Comparison of ENCODE assay signal across 19 cellular contexts in the genomic region with DNA sequence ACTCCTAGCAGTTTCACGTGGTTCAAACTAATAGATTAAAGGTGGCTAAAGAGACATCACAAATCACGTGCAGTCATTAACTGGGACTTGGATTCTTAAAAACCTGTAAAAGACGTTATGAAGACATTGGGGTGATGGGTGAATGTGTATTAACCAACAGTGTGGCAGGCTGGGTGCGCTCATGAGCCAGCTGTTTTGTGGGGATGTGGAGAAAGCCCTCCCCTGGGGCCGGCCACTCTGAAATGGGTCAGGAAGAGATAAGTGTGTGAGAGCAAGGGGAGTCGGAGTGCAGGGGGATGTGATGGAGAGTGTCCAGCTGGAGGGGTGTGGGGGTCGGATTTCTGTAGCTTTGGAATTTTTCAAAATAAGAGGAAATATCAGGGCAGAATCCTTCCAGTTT. TPM values are rescaled to one million over a fixed set of nuclear protein-coding genes. Genes with fewer than 3 reads are reported as not detected.
A peak's percentile ranks its signal among the peaks of the same experiment; 100 is the strongest.
DNase-seq lines count a peak whose midpoint lies in the region; ATAC-seq and TF ChIP-seq lines count a peak whose summit lies in the region.
"Had no signal": no experiment of that assay in that cellular context is flagged by ENCODE, and none has a peak within 500 bp of the region (broad histone marks: within the 10 kb centered on the region; RNA-seq: fewer than 3 reads in every experiment).

No MANE protein-coding gene starts in this region.

- H3K9me3 ChIP-seq in heart left ventricle (no peaks in the 10 kb centered on the region), Peyer's patch (no peaks in the 10 kb centered on the region), ascending aorta (no peaks in the 10 kb centered on the region)
- H3K9me3 ChIP-seq: tibial artery had no signal

- H3K4me1 ChIP-seq in heart left ventricle = peaks cover 17 to 92% (median 70%) of the 10 kb centered on the region in 12 donors
- peaks cover 5 to 54% (median 26%) of the 10 kb centered on the region in 4 donors for H3K4me1 ChIP-seq in Peyer's patch
- peaks cover 6 to 30% of the 10 kb centered on the region in 2 donors for H3K4me1 ChIP-seq in ascending aorta
- H3K4me1 ChIP-seq: foreskin keratinocyte had no signal

- POLR2A ChIA-PET in T-cell (lab: Charles Lee) = no interaction called here

- peaks cover 13% of the 10 kb centered on the region for H3K36me3 Mint-ChIP-seq in T-cell
- H3K36me3 Mint-ChIP-seq in endothelial cell (ENCODE audit: low read depth, unreplicated experiment) = peaks cover 9% of the 10 kb centered on the region
- peaks cover 3% of the 10 kb centered on the region for H3K36me3 Mint-ChIP-seq in type B pancreatic cell

- DNase-seq in Right ventricle myocardium superior = peak; percentile 67
- no peak for DNase-seq in heart left ventricle
- DNase-seq in T-cell = no peak
- no peak for DNase-seq in endothelial cell (ENCODE audit: low spot score)
- no peak for DNase-seq in type B pancreatic cell (ENCODE audit: extremely low spot score, unreplicated experiment)
- no peak for DNase-seq in Peyer's patch
- no peak for DNase-seq in LoVo (ENCODE audit: low spot score)
- DNase-seq in ascending aorta (ENCODE audit: low spot score in 2 of 2) = no peak
- DNase-seq: activated CD4-positive, alpha-beta T cell treated with anti-CD3 and anti-CD28 coated beads for 4 hours; activated gamma-delta T cell treated with Interleukin-2 at 50 U/mL for 16 hours; DMS53; effector memory CD4-positive, alpha-beta T cell; foreskin keratinocyte; GOT3; NCI-H2029; NCI-H526 treated with DMSO at 0.1 percent for 48 hours; tibial artery had no signal

- no peak for TF ChIP-seq CTCF in heart left ventricle (IDR thresholded peaks at IDR 0.05)
- TF ChIP-seq CTCF in endothelial cell (IDR thresholded peaks at IDR 0.05; ENCODE audit: unreplicated experiment) = no peak
- TF ChIP-seq CTCF in type B pancreatic cell (conservative IDR thresholded peaks at IDR 0.05) = no peak
- TF ChIP-seq CTCF in Peyer's patch (IDR thresholded peaks at IDR 0.05) = no peak
- TF ChIP-seq CTCF in ascending aorta (IDR thresholded peaks at IDR 0.05) = no peak

- H3K4me1 Mint-ChIP-seq in T-cell (peaks cover 86 to 93% (median 92%) of the 10 kb centered on the region in 3 donors), endothelial cell (ENCODE audit: unreplicated experiment) (peaks cover 7% of the 10 kb centered on the region), type B pancreatic cell (ENCODE audit: unreplicated experiment) (peaks cover 48% of the 10 kb centered on the region)

- H3K36me3 ChIP-seq in heart left ventricle = peaks cover 0 to 24% (median 3%) of the 10 kb centered on the region in 9 donors
- peaks cover 0 to 9% (median 0%) of the 10 kb centered on the region in 3 donors for H3K36me3 ChIP-seq in Peyer's patch
- no peaks in the 10 kb centered on the region for H3K36me3 ChIP-seq in ascending aorta
- H3K36me3 ChIP-seq: tibial artery had no signal

- TF ChIP-seq POLR2A in heart left ventricle (IDR thresholded peaks at IDR 0.05) (no peak), Peyer's patch (IDR thresholded peaks at IDR 0.05) (no peak)

- CTCF ChIA-PET in T-cell (lab: Charles Lee) = no interaction called here

- H3K27me3 Mint-ChIP-seq in T-cell (no peaks in the 10 kb centered on the region), endothelial cell (ENCODE audit: unreplicated experiment) (peaks cover 5% of the 10 kb centered on the region), type B pancreatic cell (no peaks in the 10 kb centered on the region)

- H3K4me3 ChIP-seq in heart left ventricle = no peak overlapping the region
- H3K4me3 ChIP-seq in Peyer's patch = no peak overlapping the region
- no peak overlapping the region for H3K4me3 ChIP-seq in ascending aorta
- H3K4me3 ChIP-seq: tibial artery had no signal

- H3K27ac ChIP-seq in heart left ventricle (no peak overlapping the region), Peyer's patch (no peak overlapping the region), ascending aorta (no peak overlapping the region)
- H3K27ac ChIP-seq: foreskin keratinocyte, tibial artery had no signal

- ATAC-seq in Right ventricle myocardium superior (ENCODE audit: poor library complexity) (no peak), heart left ventricle (no peak), T-cell (replicated peaks in 1 of 4) (no peak)
- ATAC-seq: foreskin keratinocyte had no signal

- H3K27me3 ChIP-seq in heart left ventricle (no peaks in the 10 kb centered on the region), Peyer's patch (no peaks in the 10 kb centered on the region), ascending aorta (no peaks in the 10 kb centered on the region)
- H3K27me3 ChIP-seq: foreskin keratinocyte, tibial artery had no signal

- peak overlapping the region; percentile 4 to 65 (median 19) for H3K4me3 Mint-ChIP-seq in T-cell
- H3K4me3 Mint-ChIP-seq in endothelial cell (ENCODE audit: unreplicated experiment) = peak overlapping the region; percentile 7
- no peak overlapping the region for H3K4me3 Mint-ChIP-seq in type B pancreatic cell

- H3K27ac Mint-ChIP-seq in T-cell = peak overlapping the region in 1 of 2 donors; percentile 71
- H3K27ac Mint-ChIP-seq in endothelial cell (ENCODE audit: unreplicated experiment) = peak overlapping the region; percentile 42
- peak overlapping the region; percentile 18 for H3K27ac Mint-ChIP-seq in type B pancreatic cell

- 25 to 52% (median 37%) methylated on average over 7 of the region's 7 CpGs for WGBS in heart left ventricle, 4 donors

- intact Hi-C loops in Right ventricle myocardium superior (cut with DNase I) (no loop called here), heart left ventricle (cut with DNase I) (loop anchor here in 6 of 10 donors (10.0 kb wide), 5 partner anchors 157 to 397 kb away; partner anchors contain the start of gene CRTC1 (in 3 of the 6)), ascending aorta (cut with DNase I) (loop anchor here (10.0 kb wide), 1 partner anchor 157 kb away; the partner anchor contains the start of gene CRTC1)

- H3K9me3 Mint-ChIP-seq in T-cell (no peaks in the 10 kb centered on the region), endothelial cell (ENCODE audit: unreplicated experiment) (no peaks in the 10 kb centered on the region), type B pancreatic cell (no peaks in the 10 kb centered on the region)

RNA-seq across cellular contexts. Expression of gene UPF1, which starts 10.4 kb away (rescaled TPM):
- total RNA-seq in Right ventricle myocardium superior (34.2 TPM), heart left ventricle (10 to 100 TPM; 27.5 to 84.4 (median 40.2) TPM), T-cell (100 to 1,000 TPM; 114 to 143 (median 127) TPM), endothelial cell (ENCODE audit: unreplicated experiment) (69.8 TPM), type B pancreatic cell (ENCODE audit: low replicate concordance) (72.1 and 76.5 TPM in 2 replicates), Peyer's patch (100 to 1,000 TPM in 3 of 4 donors, 10 to 100 TPM in 1; 63.9 to 157 (median 127) TPM), ascending aorta (225 TPM)
- 10 to 100 TPM; 33.4 to 34.3 TPM for polyA plus RNA-seq in heart left ventricle

RNA-seq across cellular contexts. Expression of gene COMP, which starts 51.1 kb away (rescaled TPM):
- total RNA-seq in Right ventricle myocardium superior (not detected), heart left ventricle (1 to 10 TPM in 3 of 9 donors, under 1 TPM in 5, not detected in 1; 0.16 to 2.7 (median 0.60) TPM), T-cell (not detected), endothelial cell (ENCODE audit: unreplicated experiment) (not detected), type B pancreatic cell (ENCODE audit: low replicate concordance) (0.12 and 0.43 TPM in 2 replicates), Peyer's patch (under 1 TPM in 1 of 4 donors, not detected in 3; 0.40 TPM), ascending aorta (5.0 TPM)
- polyA plus RNA-seq in heart left ventricle = under 1 TPM; 0.11 to 0.53 TPM
- total RNA-seq: foreskin keratinocyte, HT1080, MCF 10A had no signal
- polyA plus RNA-seq: foreskin keratinocyte had no signal

RNA-seq across cellular contexts. Expression of gene CERS1, which starts 53.8 kb away (rescaled TPM):
- total RNA-seq in Right ventricle myocardium superior = 0.24 TPM
- 1 to 10 TPM in 4 of 9 donors, under 1 TPM in 5; 0.21 to 2.1 (median 0.72) TPM for total RNA-seq in heart left ventricle
- polyA plus RNA-seq in heart left ventricle = under 1 TPM; 0.27 to 0.40 TPM
- total RNA-seq in T-cell = under 1 TPM in 2 of 5 donors, not detected in 3; 0.20 TPM
- total RNA-seq in endothelial cell (ENCODE audit: unreplicated experiment) = 15.7 TPM
- 6.4 and 14.8 TPM in 2 replicates for total RNA-seq in type B pancreatic cell (ENCODE audit: low replicate concordance)
- not detected for total RNA-seq in Peyer's patch
- not detected for total RNA-seq in ascending aorta
- total RNA-seq: MCF 10A had no signal
